Comparison of ENCODE assay signal across 20 cellular contexts in genomic region chr13:41502021-41502420, GRCh38. TPM values are rescaled to one million over a fixed set of nuclear protein-coding genes. Genes with fewer than 3 reads are reported as not detected.
DNase-seq lines count a peak whose midpoint lies in the region; ATAC-seq and TF ChIP-seq lines count a peak whose summit lies in the region.
"Had no signal": no experiment of that assay in that cellular context is flagged by ENCODE, and none has a peak within 500 bp of the region (broad histone marks: within the 10 kb centered on the region; RNA-seq: fewer than 3 reads in every experiment).

No MANE protein-coding gene starts in this region.

- H4K20me1 ChIP-seq in OCI-LY7 (ENCODE audit: insufficient read depth, low read length), result no peaks in the 10 kb centered on the region

- H3K27ac ChIP-seq in OCI-LY7 (ENCODE audit: low read depth, low read length, poor library complexity, severe bottlenecking), result peak overlapping the region; percentile 98
- H3K27ac ChIP-seq in ovary, result no peak overlapping the region
- H3K27ac ChIP-seq: gastroesophageal sphincter, upper lobe of right lung had no signal

- CTCF ChIA-PET in activated CD4-positive, alpha-beta T cell treated with anti-CD3 and anti-CD28 coated beads for 36 hours (lab: Charles Lee), result interaction anchor here (3.0 kb wide), 1 partner anchor 43 kb away, joined by 10 read pairs; no protein-coding TSS in a partner anchor
- CTCF ChIA-PET in OCI-LY7 (lab: Charles Lee; ENCODE audit: unreplicated experiment), result interaction anchor here (0.6 to 3.7 kb wide), 3 partner anchors 10 to 43 kb away, joined by 3 to 24 read pairs (median 7); no protein-coding TSS in a partner anchor

- no peak; the same call in 1 of the 2 replicates for TF ChIP-seq CTCF in OCI-LY7 (conservative IDR thresholded peaks at IDR 0.05; ENCODE audit: low read length)
- no peak for TF ChIP-seq CTCF in ovary (IDR thresholded peaks at IDR 0.05)

- no peak overlapping the region; the same call in 1 of the 2 replicates for H2AFZ ChIP-seq in OCI-LY7 (ENCODE audit: low read length)

- no peak for TF ChIP-seq EP300 in ovary (IDR thresholded peaks at IDR 0.05)

- peak overlapping the region; percentile 64 for H3K4me3 ChIP-seq in OCI-LY7 (ENCODE audit: low read depth, low read length, poor library complexity, severe bottlenecking)
- H3K4me3 ChIP-seq in ovary, result no peak overlapping the region
- H3K4me3 ChIP-seq: gastroesophageal sphincter, upper lobe of right lung had no signal

- H3K36me3 ChIP-seq in OCI-LY7 (ENCODE audit: insufficient read depth, low read length) (peaks cover 27% of the 10 kb centered on the region), ovary (no peaks in the 10 kb centered on the region)
- H3K36me3 ChIP-seq: gastroesophageal sphincter, upper lobe of right lung had no signal

- no peaks in the 10 kb centered on the region for H3K27me3 ChIP-seq in ovary
- H3K27me3 ChIP-seq: gastroesophageal sphincter, upper lobe of right lung had no signal

- peaks cover 27% of the 10 kb centered on the region for H3K9me3 ChIP-seq in OCI-LY7 (ENCODE audit: low read length)
- H3K9me3 ChIP-seq in ovary, result no peaks in the 10 kb centered on the region
- H3K9me3 ChIP-seq: upper lobe of right lung had no signal

- H3K9me3 Mint-ChIP-seq in activated CD4-positive, alpha-beta T cell treated with anti-CD3 and anti-CD28 coated beads for 36 hours (ENCODE audit: low read depth), result peaks cover 19% of the 10 kb centered on the region
- peaks cover 0 to 18% (median 3%) of the 10 kb centered on the region in 9 donors for H3K9me3 Mint-ChIP-seq in naive thymus-derived CD8-positive, alpha-beta T cell

- H3K4me1 Mint-ChIP-seq in activated CD4-positive, alpha-beta T cell treated with anti-CD3 and anti-CD28 coated beads for 36 hours, result peaks cover 63% of the 10 kb centered on the region
- peaks cover 28 to 64% (median 58%) of the 10 kb centered on the region in 4 donors for H3K4me1 Mint-ChIP-seq in naive thymus-derived CD8-positive, alpha-beta T cell

- no peaks in the 10 kb centered on the region for H3K79me2 ChIP-seq in OCI-LY7 (ENCODE audit: insufficient read depth, low read depth, low read length)

- peaks cover 7% of the 10 kb centered on the region for H3K36me3 Mint-ChIP-seq in activated CD4-positive, alpha-beta T cell treated with anti-CD3 and anti-CD28 coated beads for 36 hours (ENCODE audit: low read depth)
- H3K36me3 Mint-ChIP-seq in naive thymus-derived CD8-positive, alpha-beta T cell, result peaks cover 0 to 13% (median 12%) of the 10 kb centered on the region in 3 donors

- no peaks in the 10 kb centered on the region for H3K9me2 ChIP-seq in OCI-LY7 (ENCODE audit: insufficient read depth, low read length)

- TF ChIP-seq POLR2A in ovary (IDR thresholded peaks at IDR 0.05), result no peak

- intact Hi-C loops in activated CD4-positive, alpha-beta T cell treated with anti-CD3 and anti-CD28 coated beads for 36 hours (cut with DNase I, micrococcal nuclease), result no loop called here
- intact Hi-C loops in OCI-LY7 (cut with micrococcal nuclease; ENCODE audit: unreplicated experiment), result loop anchor here (1.0 to 10.0 kb wide), 7 partner anchors 37 to 710 kb away; partner anchors contain the start of gene WBP4
- intact Hi-C loops in ovary (cut with DNase I), result no loop called here

- 38 to 76% (median 39%) methylated on average over 5 of the region's 5 CpGs for WGBS in ovary, 3 donors

- no peaks in the 10 kb centered on the region for H3K27me3 Mint-ChIP-seq in activated CD4-positive, alpha-beta T cell treated with anti-CD3 and anti-CD28 coated beads for 36 hours
- no peaks in the 10 kb centered on the region for H3K27me3 Mint-ChIP-seq in naive thymus-derived CD8-positive, alpha-beta T cell

- no TSS peak for BruUV-seq in OCI-LY7 (replicated peaks; lab: Mats Ljungman, UMichigan)

- peak overlapping the region; percentile 88 for H3K4me2 ChIP-seq in OCI-LY7 (ENCODE audit: low read length)

- no peak for ATAC-seq in activated CD4-positive, alpha-beta T cell treated with anti-CD3 and anti-CD28 coated beads for 36 hours
- ATAC-seq in HG02642 (IDR thresholded peaks at IDR 0.05; ENCODE audit: poor library complexity, unreplicated experiment) (peak; percentile 12), GM21390 (IDR thresholded peaks at IDR 0.05; ENCODE audit: unreplicated experiment) (no peak)
- no peak for ATAC-seq in naive thymus-derived CD8-positive, alpha-beta T cell
- ATAC-seq: gastroesophageal sphincter; natural killer cell treated with Interleukin-12 subunit alpha and Interleukin-12 subunit beta and Interleukin-15 and Interleukin-18, amount 100 ng/mL, for 72 hours; Panc1; upper lobe of right lung had no signal

- H3K27ac Mint-ChIP-seq in activated CD4-positive, alpha-beta T cell treated with anti-CD3 and anti-CD28 coated beads for 36 hours, result peak overlapping the region; percentile 56
- peak overlapping the region; percentile 5 to 94 (median 84) for H3K27ac Mint-ChIP-seq in naive thymus-derived CD8-positive, alpha-beta T cell
- H3K27ac Mint-ChIP-seq: natural killer cell treated with Interleukin-12 subunit alpha and Interleukin-12 subunit beta and Interleukin-15 and Interleukin-18, amount 100 ng/mL, for 72 hours; progenitor cell of endocrine pancreas had no signal

- POLR2A ChIA-PET in activated CD4-positive, alpha-beta T cell treated with anti-CD3 and anti-CD28 coated beads for 36 hours (lab: Charles Lee), result no interaction called here
- POLR2A ChIA-PET in OCI-LY7 (lab: Charles Lee), result interaction anchor here (1.0 to 9.5 kb wide), 10 partner anchors 10 to 482 kb away, joined by 3 to 82 read pairs (median 4); partner anchors contain the start of genes ELF1 and RGCC
- POLR2A ChIA-PET in naive thymus-derived CD8-positive, alpha-beta T cell (lab: Charles Lee), result interaction anchor here (1.0 to 4.4 kb wide), 4 partner anchors 9 to 44 kb away, joined by 3 to 30 read pairs (median 5); partner anchors contain the start of gene RGCC

- DNase-seq in activated CD4-positive, alpha-beta T cell treated with anti-CD3 and anti-CD28 coated beads for 36 hours, result no peak
- DNase-seq in activated CD4-positive, alpha-beta T cell treated with anti-CD3 and anti-CD28 coated beads, Interleukin-2, amount 50 U/mL, for 48 hours, result no peak
- peak; percentile 85 for DNase-seq in OCI-LY7 (ENCODE audit: low spot score)
- no peak for DNase-seq in naive thymus-derived CD8-positive, alpha-beta T cell
- no peak for DNase-seq in central memory CD4-positive, alpha-beta T cell
- DNase-seq in ovary, result no peak
- DNase-seq: activated CD4-positive, CD25-positive, alpha-beta regulatory T cell; GDM1; kidney glomerular epithelial cell; NCI-H1417 treated with DMSO at 0.1 percent for 48 hours; NCI-H2171; stimulated activated CD4-positive, alpha-beta T cell treated with anti-CD3 and anti-CD28 coated beads, Interleukin-1b, Interleukin-23, amount 100 ng/mL, for 48 hours; T-helper 9 cell; upper lobe of right lung had no signal

- H3K4me3 Mint-ChIP-seq in activated CD4-positive, alpha-beta T cell treated with anti-CD3 and anti-CD28 coated beads for 36 hours, result no peak overlapping the region
- peak overlapping the region in 7 of 10 donors; percentile 30 to 58 (median 44) for H3K4me3 Mint-ChIP-seq in naive thymus-derived CD8-positive, alpha-beta T cell
- H3K4me3 Mint-ChIP-seq: natural killer cell treated with Interleukin-12 subunit alpha and Interleukin-12 subunit beta and Interleukin-15 and Interleukin-18, amount 100 ng/mL, for 72 hours had no signal

- H3K4me1 ChIP-seq in OCI-LY7 (ENCODE audit: insufficient read depth, low read length, poor library complexity, severe bottlenecking) (peaks cover 96% of the 10 kb centered on the region), ovary (ENCODE audit: insufficient read depth) (peaks cover 3% of the 10 kb centered on the region)
- H3K4me1 ChIP-seq: upper lobe of right lung had no signal

RNA-seq across cellular contexts. Expression of gene RGCC, which starts 44.7 kb away (rescaled TPM):
- 100 to 1,000 TPM; 134 to 146 TPM for total RNA-seq in activated CD4-positive, alpha-beta T cell treated with anti-CD3 and anti-CD28 coated beads for 36 hours
- total RNA-seq in OCI-LY7 (2014; rRNA removed; shearing (Covaris generic)), result 219 and 274 TPM in 2 replicates
- total RNA-seq in OCI-LY7 (2022) (89.5 and 101 TPM in 2 replicates), ovary (10 to 100 TPM in 3 of 7 donors, 1 to 10 TPM in 4; 1.7 to 62.2 (median 5.2) TPM)
- 100 to 1,000 TPM; 117 to 122 TPM for total RNA-seq in naive thymus-derived CD8-positive, alpha-beta T cell
- 100 to 1,000 TPM in 1 of 3 donors, 10 to 100 TPM in 2; 84.8 to 193 (median 97.2) TPM for polyA plus RNA-seq in naive thymus-derived CD8-positive, alpha-beta T cell
- polyA plus RNA-seq in ovary, result 10 to 100 TPM in 1 of 2 donors, 1 to 10 TPM in 1; 4.5 to 14.9 TPM
- total RNA-seq: progenitor cell of endocrine pancreas had no signal
